ENCODE assay signal across 7 cellular contexts in genomic region chr7:89182116-89182515, GRCh38.
"Had no signal": no experiment of that assay in that cellular context is flagged by ENCODE, and none has a peak within 500 bp of the region (broad histone marks: within the 10 kb centered on the region; RNA-seq: fewer than 3 reads in every experiment).

No MANE protein-coding gene starts in this region.

- H3K27ac Mint-ChIP-seq: IgD-negative memory B cell had no signal

- H3K4me2 ChIP-seq: KMS-11 had no signal

- H3K4me1 Mint-ChIP-seq: IgD-negative memory B cell had no signal

- H3K27ac ChIP-seq: HL-60, KMS-11 had no signal

- H3K9ac ChIP-seq: KMS-11 had no signal

- H3K36me3 Mint-ChIP-seq: IgD-negative memory B cell had no signal

- DNase-seq: Karpas-422, KBM-7, KG1 had no signal

- H3K4me3 Mint-ChIP-seq: IgD-negative memory B cell had no signal

- FAIRE-seq: HTR-8/SVneo had no signal

- H3K27me3 Mint-ChIP-seq: IgD-negative memory B cell had no signal
